ENCODE assay signal across 10 cellular contexts in the genomic region with DNA sequence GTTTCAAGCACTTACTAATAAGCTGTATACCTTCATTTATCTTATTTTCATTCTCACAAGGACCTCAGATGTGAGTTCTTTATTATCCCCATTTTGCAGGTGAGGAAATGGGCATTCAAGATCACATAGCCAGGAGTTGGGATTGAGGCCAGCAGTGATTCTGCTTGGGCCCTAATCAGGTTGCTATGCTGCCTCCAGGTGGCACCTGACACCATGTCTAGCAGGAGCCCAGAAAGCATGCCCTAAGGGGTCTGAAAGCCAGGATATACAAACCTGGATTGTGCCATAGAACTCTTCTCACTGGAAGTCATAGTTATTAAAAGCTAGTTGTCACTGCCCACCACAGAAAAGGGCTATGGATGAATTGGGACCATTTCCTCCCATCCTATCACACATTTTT.
DNase-seq lines count a peak whose midpoint lies in the region; ATAC-seq lines count a peak whose summit lies in the region.
"Had no signal": no experiment of that assay in that cellular context is flagged by ENCODE, and none has a peak within 500 bp of the region (broad histone marks: within the 10 kb centered on the region; RNA-seq: fewer than 3 reads in every experiment).

No MANE protein-coding gene starts in this region.

- ATAC-seq in GM18858 (IDR thresholded peaks at IDR 0.05; ENCODE audit: unreplicated experiment), result no peak
- no peak for ATAC-seq in GM19455 (IDR thresholded peaks at IDR 0.05; ENCODE audit: unreplicated experiment)
- no peak for ATAC-seq in GM21786 (IDR thresholded peaks at IDR 0.05; ENCODE audit: unreplicated experiment)
- ATAC-seq: A549 had no signal

- DNase-seq in NCI-H2081 (lab: John Stamatoyannopoulos, UW) (peak; percentile 34 to 70), NCI-H2081 treated with DMSO at 0.1 percent for 48 hours (lab: John Stamatoyannopoulos, UW) (no peak), NCI-H526 treated with DMSO at 0.1 percent for 48 hours (lab: John Stamatoyannopoulos, UW) (peak; percentile 15), glomerular visceral epithelial cell (ENCODE audit: extremely low spot score) (peak; percentile 1), renal cortical epithelial cell (ENCODE audit: low read depth) (peak; percentile 60)
- DNase-seq: activated T-cell treated with anti-CD3 and anti-CD28 coated beads for 4 hours had no signal
